ENCODE assay signal across 9 cellular contexts in genomic region chr2:136136921-136137320, GRCh38. TPM values are rescaled to one million over a fixed set of nuclear protein-coding genes. Genes with fewer than 3 reads are reported as not detected.
DNase-seq lines count a peak whose midpoint lies in the region; ATAC-seq and TF ChIP-seq lines count a peak whose summit lies in the region.
"Had no signal": no experiment of that assay in that cellular context is flagged by ENCODE, and none has a peak within 500 bp of the region (broad histone marks: within the 10 kb centered on the region; RNA-seq: fewer than 3 reads in every experiment).

No MANE protein-coding gene starts in this region.

- TF ChIP-seq CTCF in omental fat pad (IDR thresholded peaks at IDR 0.05): no peak

- ATAC-seq in omental fat pad (ENCODE audit: low FRiP score): no peak
- ATAC-seq in HG03439 (IDR thresholded peaks at IDR 0.05; ENCODE audit: unreplicated experiment): no peak
- ATAC-seq in HG03571 (IDR thresholded peaks at IDR 0.05; ENCODE audit: unreplicated experiment): no peak

- DNase-seq in COLO668 (lab: John Stamatoyannopoulos, UW; ENCODE audit: unreplicated experiment) (peak; percentile 56), LoVo (ENCODE audit: low spot score) (peak; percentile 78), T-helper 22 cell (ENCODE audit: low read depth) (peak; percentile 43), mucosa of gallbladder (ENCODE audit: low spot score) (peak; percentile 61), omental fat pad (ENCODE audit: low spot score) (no peak)
- no peak for DNase-seq in activated CD4-positive, CD25-positive, alpha-beta regulatory T cell treated with anti-CD3 and anti-CD28 coated beads, Interleukin-2, amount 50 U/mL, for 72 hours
- DNase-seq: amygdala had no signal

RNA-seq across cellular contexts. Expression of gene CXCR4, which starts 19.0 kb away (rescaled TPM):
- total RNA-seq in mucosa of gallbladder (61.1 TPM), omental fat pad (10 to 100 TPM; 29.6 to 61.1 (median 37.8) TPM)

Comparison
In these comparisons a context has a peak if more than half of its experiments do, and no peak if none do; other contexts are left out.
1. DNase-seq: peak in COLO668 (single experiment), LoVo (single experiment), T-helper 22 cell (single experiment) and mucosa of gallbladder (single experiment); none in omental fat pad (single experiment) and activated CD4-positive, CD25-positive, alpha-beta regulatory T cell treated with anti-CD3 and anti-CD28 coated beads, Interleukin-2, amount 50 U/mL, for 72 hours (single experiment).